In genomic region chr2:177392373-177393246, GRCh38 we compare ENCODE assay signal across 1 cellular context.
TF ChIP-seq lines count a peak whose summit lies in the region.

TSS of gene AGPS (plus strand) at chr2:177392773. CDS start at chr2:177392790, 17 bp downstream.

TF ChIP-seq in K562, 482 proteins besides CTCF, POLR2A, EP300 and RAD21 (continued from another document and continues in another):
- TF ChIP-seq RREB1 (CRISPR knock-in tag; IDR thresholded peaks at IDR 0.05) (peak; percentile 95), FUS (optimal IDR thresholded peaks at IDR 0.05; ENCODE audit: low read depth, low read length) (peak; percentile 91), NR2F6 (CRISPR knock-in tag; IDR thresholded peaks at IDR 0.05) (peak; percentile 87), ZNF318 (IDR thresholded peaks at IDR 0.05; ENCODE audit: borderline replicate concordance in 1 of 2, low read depth in 1 of 2) (no peak), MTA3 (IDR thresholded peaks at IDR 0.05; ENCODE audit: borderline replicate concordance) (peak; percentile 90), ARNT (IDR thresholded peaks at IDR 0.05) (no peak), ZFPM2 (CRISPR knock-in tag; IDR thresholded peaks at IDR 0.05) (0 out of 2 replicates have a peak, but pooled peaks have one; percentile 67), HNRNPUL1 (IDR thresholded peaks at IDR 0.05; ENCODE audit: low read length) (no peak), RFX7 (CRISPR knock-in tag; IDR thresholded peaks at IDR 0.05) (no peak), ZKSCAN8 (CRISPR knock-in tag; IDR thresholded peaks at IDR 0.05) (peak; percentile 61; the same call in 1 of the 2 replicates), HNRNPL (IDR thresholded peaks at IDR 0.05; ENCODE audit: low read depth, low read length) (peak; percentile 92), ELF2 (CRISPR knock-in tag; IDR thresholded peaks at IDR 0.05) (peak; percentile 87), CREM (IDR thresholded peaks at IDR 0.05; ENCODE audit: low read depth) (peak; percentile 93), HNRNPLL (IDR thresholded peaks at IDR 0.05; ENCODE audit: low read depth, low read length, poor library complexity, severe bottlenecking) (peak; percentile 49), TAF7 (tag; IDR thresholded peaks at IDR 0.05) (peak; percentile 61), FOXP4 (CRISPR knock-in tag; IDR thresholded peaks at IDR 0.05; ENCODE audit: borderline replicate concordance) (no peak), YY1 (IDR thresholded peaks at IDR 0.05; ENCODE audit: borderline replicate concordance in 1 of 3, control insufficient read depth in 1 of 3, extremely low read depth in 1 of 3, insufficient read depth in 3 of 3, insufficient read length in 1 of 3, insufficient replicate concordance in 2 of 3, low read depth in 1 of 3, low read length in 2 of 3) (peak; percentile 74 to 96 (median 94)), CTBP1 (IDR thresholded peaks at IDR 0.05; ENCODE audit: borderline replicate concordance) (peak; percentile 92), IRF1 (CRISPR knock-in tag; IDR thresholded peaks at IDR 0.05; ENCODE audit: borderline replicate concordance) (peak; percentile 39; the same call in 1 of the 2 replicates), BRD9 (IDR thresholded peaks at IDR 0.05; ENCODE audit: low read depth, partially characterized antibody) (peak; percentile 21), ZNF766 (CRISPR knock-in tag; conservative IDR thresholded peaks at IDR 0.05) (peak; percentile 53), DACH1 (IDR thresholded peaks at IDR 0.05; ENCODE audit: partially characterized antibody) (peak; percentile 57), GABPB1 (CRISPR knock-in tag; IDR thresholded peaks at IDR 0.05) (peak; percentile 85), ZNF551 (CRISPR knock-in tag; IDR thresholded peaks at IDR 0.05) (no peak), RFX1 (IDR thresholded peaks at IDR 0.05) (no peak), FIP1L1 (IDR thresholded peaks at IDR 0.05; ENCODE audit: low read depth, low read length, poor library complexity, severe bottlenecking) (peak; percentile 78), LCOR (CRISPR knock-in tag; IDR thresholded peaks at IDR 0.05) (peak; percentile 76), NR1H2 (CRISPR knock-in tag; IDR thresholded peaks at IDR 0.05) (no peak), TEAD1 (CRISPR knock-in tag; IDR thresholded peaks at IDR 0.05) (peak; percentile 77 to 83; a peak in 3 of 4 replicates), MEIS2 (IDR thresholded peaks at IDR 0.05; ENCODE audit: partially characterized antibody) (peak; percentile 30), THAP7 (CRISPR knock-in tag; IDR thresholded peaks at IDR 0.05) (peak; percentile 78; the same call in 1 of the 2 replicates), ZNF239 (CRISPR knock-in tag; IDR thresholded peaks at IDR 0.05) (peak; percentile 53; the same call in 1 of the 2 replicates), ELK3 (CRISPR knock-in tag; IDR thresholded peaks at IDR 0.05) (0 out of 2 replicates have a peak, but pooled peaks have one; percentile 16), ESRRA (IDR thresholded peaks at IDR 0.05; ENCODE audit: borderline replicate concordance, low read depth) (peak; percentile 82; the same call in 1 of the 2 replicates), MYC (IDR thresholded peaks at IDR 0.05; ENCODE audit: low read depth, low read length) (peak; percentile 97), MYC (CRISPR knock-in tag; IDR thresholded peaks at IDR 0.05; ENCODE audit: borderline replicate concordance, low read depth) (peak; percentile 93), ZBTB12 (CRISPR knock-in tag; IDR thresholded peaks at IDR 0.05) (peak; percentile 79), MAX (CRISPR knock-in tag; IDR thresholded peaks at IDR 0.05) (peak; percentile 96), ZNF668 (CRISPR knock-in tag; IDR thresholded peaks at IDR 0.05) (0 out of 2 replicates have a peak, but pooled peaks have one; percentile 57), SAFB (IDR thresholded peaks at IDR 0.05; ENCODE audit: borderline replicate concordance, low read depth, low read length) (peak; percentile 73; the same call in 1 of the 2 replicates), HMG20B (CRISPR knock-in tag; IDR thresholded peaks at IDR 0.05) (no peak), ZNF57 (CRISPR knock-in tag; IDR thresholded peaks at IDR 0.05) (peak; percentile 14; the same call in 1 of the 2 replicates)
